Comparison of ENCODE assay signal across 8 cellular contexts in genomic region chr2:96509114-96509846, GRCh38. TPM values are rescaled to one million over a fixed set of nuclear protein-coding genes. Genes with fewer than 3 reads are reported as not detected.
DNase-seq lines count a peak whose midpoint lies in the region; ATAC-seq and TF ChIP-seq lines count a peak whose summit lies in the region.

No MANE protein-coding gene starts in this region.

- TF ChIP-seq CTCF in CD4-positive, alpha-beta T cell (IDR thresholded peaks at IDR 0.05): peak; percentile 64
- TF ChIP-seq CTCF in OCI-LY3 (IDR thresholded peaks at IDR 0.05; ENCODE audit: low read depth, low read length) (peak; percentile 91), fibroblast of pulmonary artery (IDR thresholded peaks at IDR 0.05; ENCODE audit: low read length, missing control alignments) (peak; percentile 92)

- no peaks in the 10 kb centered on the region for H3K36me3 Mint-ChIP-seq in CD4-positive, alpha-beta T cell (ENCODE audit: low read depth)
- H3K36me3 Mint-ChIP-seq in natural killer cell treated with Interleukin-12 subunit alpha and Interleukin-12 subunit beta and Interleukin-15 and Interleukin-18, amount 100 ng/mL, for 72 hours: no peaks in the 10 kb centered on the region

- H3K9me3 ChIP-seq in CD4-positive, alpha-beta T cell (ENCODE audit: control insufficient read depth, low read length): no peaks in the 10 kb centered on the region
- H3K9me3 ChIP-seq in HUES6 (ENCODE audit: control insufficient read depth, insufficient read depth, low read depth, low read length) (no peaks in the 10 kb centered on the region), OCI-LY3 (ENCODE audit: insufficient read depth, low read length) (no peaks in the 10 kb centered on the region)

- no peak overlapping the region for H3K27ac ChIP-seq in CD4-positive, alpha-beta T cell (ENCODE audit: low read depth, low read length)
- no peak overlapping the region for H3K27ac ChIP-seq in HUES6 (ENCODE audit: low read depth, low read length)
- no peak overlapping the region for H3K27ac ChIP-seq in OCI-LY3 (ENCODE audit: low read length)
- H3K27ac ChIP-seq in substantia nigra (ENCODE audit: low read depth, low read length, poor library complexity, severe bottlenecking): no peak overlapping the region

- no peaks in the 10 kb centered on the region for H3K79me2 ChIP-seq in OCI-LY3 (ENCODE audit: low read length)

- H3K9ac ChIP-seq in HUES6 (ENCODE audit: low read length) (no peak overlapping the region), OCI-LY3 (ENCODE audit: low read length) (peak overlapping the region; percentile 5; the same call in 1 of the 2 replicates)

- intact Hi-C loops in CD4-positive, alpha-beta T cell (cut with DNase I, micrococcal nuclease): loop anchor here (1.0 to 10.0 kb wide), 7 partner anchors 37 to 484 kb away; partner anchors contain the start of genes STARD7 (in 2 of the 2) and SNRNP200 (in 1 of the 2)

- peaks cover 11% of the 10 kb centered on the region for H3K27me3 ChIP-seq in CD4-positive, alpha-beta T cell (ENCODE audit: control insufficient read depth, insufficient read depth, low read length)
- peaks cover 27% of the 10 kb centered on the region for H3K27me3 ChIP-seq in HUES6 (ENCODE audit: control insufficient read depth, insufficient read depth, low read length)
- peaks cover 21% of the 10 kb centered on the region for H3K27me3 ChIP-seq in OCI-LY3 (ENCODE audit: low read depth, low read length)

- H3K27ac Mint-ChIP-seq in CD4-positive, alpha-beta T cell: no peak overlapping the region
- peak overlapping the region in 1 of 2 donors; percentile 12 for H3K27ac Mint-ChIP-seq in natural killer cell treated with Interleukin-12 subunit alpha and Interleukin-12 subunit beta and Interleukin-15 and Interleukin-18, amount 100 ng/mL, for 72 hours

- peak overlapping the region; percentile 71 for H2AFZ ChIP-seq in OCI-LY3 (ENCODE audit: low read depth, low read length)

- H3K27me3 Mint-ChIP-seq in CD4-positive, alpha-beta T cell: peaks cover 22% of the 10 kb centered on the region
- peaks cover 16 to 22% of the 10 kb centered on the region in 2 donors for H3K27me3 Mint-ChIP-seq in natural killer cell treated with Interleukin-12 subunit alpha and Interleukin-12 subunit beta and Interleukin-15 and Interleukin-18, amount 100 ng/mL, for 72 hours

- ATAC-seq in CD4-positive, alpha-beta T cell (ENCODE audit: poor library complexity): no peak
- peak; percentile 67 for ATAC-seq in GM19438 (IDR thresholded peaks at IDR 0.05; ENCODE audit: low read depth, unreplicated experiment)
- peak; percentile 76 to 84 for ATAC-seq in natural killer cell treated with Interleukin-12 subunit alpha and Interleukin-12 subunit beta and Interleukin-15 and Interleukin-18, amount 100 ng/mL, for 72 hours

- H3K4me3 ChIP-seq in HUES6 (ENCODE audit: low read depth, low read length): peak overlapping the region; percentile 45
- H3K4me3 ChIP-seq in OCI-LY3 (ENCODE audit: low read length): peak overlapping the region; percentile 52
- no peak overlapping the region for H3K4me3 ChIP-seq in fibroblast of pulmonary artery (replicated peaks; ENCODE audit: low read depth, low read length)

- H4K20me1 ChIP-seq in OCI-LY3 (ENCODE audit: insufficient read depth, low read length): no peaks in the 10 kb centered on the region

- POLR2A ChIA-PET in CD4-positive, alpha-beta T cell (lab: Charles Lee): interaction anchor here (0.8 to 2.8 kb wide), 3 partner anchors 28 to 104 kb away, joined by 4 to 19 read pairs (median 5); partner anchors contain the start of gene ARID5A

- CTCF ChIA-PET in CD4-positive, alpha-beta T cell (lab: Charles Lee): interaction anchor here (0.9 to 1.4 kb wide), 7 partner anchors 18 to 102 kb away, joined by 3 to 9 read pairs (median 4); no protein-coding TSS in a partner anchor

- no peaks in the 10 kb centered on the region for H3K9me3 Mint-ChIP-seq in CD4-positive, alpha-beta T cell
- H3K9me3 Mint-ChIP-seq in natural killer cell treated with Interleukin-12 subunit alpha and Interleukin-12 subunit beta and Interleukin-15 and Interleukin-18, amount 100 ng/mL, for 72 hours: no peaks in the 10 kb centered on the region

- H3K4me1 ChIP-seq in HUES6 (ENCODE audit: control insufficient read depth, insufficient read depth, low read length): peaks cover 16% of the 10 kb centered on the region
- H3K4me1 ChIP-seq in OCI-LY3 (ENCODE audit: low read length): peaks cover 34% of the 10 kb centered on the region

- H3K4me1 Mint-ChIP-seq in CD4-positive, alpha-beta T cell (ENCODE audit: low read depth): peaks cover 18% of the 10 kb centered on the region
- peaks cover 25 to 39% of the 10 kb centered on the region in 2 donors for H3K4me1 Mint-ChIP-seq in natural killer cell treated with Interleukin-12 subunit alpha and Interleukin-12 subunit beta and Interleukin-15 and Interleukin-18, amount 100 ng/mL, for 72 hours (ENCODE audit: low read depth in 2 of 2)

- H3K4me2 ChIP-seq in OCI-LY3 (ENCODE audit: low read length): peak overlapping the region; percentile 82

- DNase-seq in CD4-positive, alpha-beta T cell: peak in 8 of 10 experiments; percentile 26 to 67 (median 40)
- peak; percentile 84 to 88 for DNase-seq in activated T-cell treated with anti-CD3 and anti-CD28 coated beads, Interleukin-2, amount 50 U/mL, for 48 hours
- DNase-seq in fibroblast of pulmonary artery (ENCODE audit: low read depth) (peak; percentile 90), substantia nigra (lab: John Stamatoyannopoulos, UW) (peak in 47 of 49 donors; percentile 31 to 91 (median 78))
- DNase-seq in natural killer cell treated with Interleukin-12 subunit alpha and Interleukin-12 subunit beta and Interleukin-15 and Interleukin-18, amount 100 ng/mL, for 72 hours (ENCODE audit: low spot score): peak; percentile 81

- H3K36me3 ChIP-seq in HUES6 (ENCODE audit: control insufficient read depth, insufficient read depth, low read length) (no peaks in the 10 kb centered on the region), OCI-LY3 (replicated peaks; ENCODE audit: low read depth, low read length) (no peaks in the 10 kb centered on the region)

- peak overlapping the region; percentile 6 for H3K4me3 Mint-ChIP-seq in CD4-positive, alpha-beta T cell
- H3K4me3 Mint-ChIP-seq in natural killer cell treated with Interleukin-12 subunit alpha and Interleukin-12 subunit beta and Interleukin-15 and Interleukin-18, amount 100 ng/mL, for 72 hours: peak overlapping the region; percentile 34

RNA-seq across cellular contexts. Expression of gene NEURL3, which starts 4.1 kb away (rescaled TPM):
- not detected for total RNA-seq in CD4-positive, alpha-beta T cell
- under 1 TPM in 1 of 2 donors, not detected in 1; 0.64 TPM for total RNA-seq in natural killer cell treated with Interleukin-12 subunit alpha and Interleukin-12 subunit beta and Interleukin-15 and Interleukin-18, amount 100 ng/mL, for 72 hours

RNA-seq across cellular contexts. Expression of gene ARID5A, which starts 27.3 kb away (rescaled TPM):
- 100 to 1,000 TPM; 326 to 342 TPM for total RNA-seq in CD4-positive, alpha-beta T cell
- total RNA-seq in natural killer cell treated with Interleukin-12 subunit alpha and Interleukin-12 subunit beta and Interleukin-15 and Interleukin-18, amount 100 ng/mL, for 72 hours: 100 to 1,000 TPM in 1 of 2 donors, 10 to 100 TPM in 1; 81.4 to 115 TPM

Comparison
In these comparisons a context has a peak if more than half of its experiments do, and no peak if none do; other contexts are left out.
1. DNase-seq: peak in every context shown above with its lines; median percentile 90 in fibroblast of pulmonary artery; 86 in activated T-cell treated with anti-CD3 and anti-CD28 coated beads, Interleukin-2, amount 50 U/mL, for 48 hours; 81 in natural killer cell treated with Interleukin-12 subunit alpha and Interleukin-12 subunit beta and Interleukin-15 and Interleukin-18, amount 100 ng/mL, for 72 hours; 78 in substantia nigra; 40 in CD4-positive, alpha-beta T cell.